In the genomic region with DNA sequence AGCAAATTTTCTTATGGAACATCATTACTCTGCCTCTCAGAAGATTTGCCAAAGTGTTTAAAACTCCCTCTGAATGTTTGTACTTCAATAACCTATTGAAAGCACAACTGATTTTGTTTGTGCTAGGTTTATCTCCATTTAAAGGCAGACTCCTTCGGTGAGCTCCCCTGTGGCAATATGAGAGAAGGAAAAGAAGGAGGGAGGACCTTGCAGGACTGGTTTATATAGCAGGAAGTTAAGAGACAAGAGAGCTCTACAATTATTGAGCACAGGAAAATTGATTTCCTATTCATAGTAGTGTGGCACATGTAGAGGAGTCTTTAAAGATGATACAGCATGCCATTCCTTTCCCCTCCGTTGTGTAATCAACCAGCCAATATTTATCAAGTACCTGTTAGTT, we compare ENCODE assay signal across 18 cellular contexts.
"Had no signal": no experiment of that assay in that cellular context is flagged by ENCODE, and none has a peak within 500 bp of the region (broad histone marks: within the 10 kb centered on the region; RNA-seq: fewer than 3 reads in every experiment).

No MANE protein-coding gene starts in this region.

- H3K4me1 Mint-ChIP-seq: activated naive CD4-positive, alpha-beta T cell treated with anti-CD3 and anti-CD28 coated beads, Interleukin-2, amount 50 U/mL, for 24 hours; nephron; T-helper 17 cell had no signal

- H3K9me3 ChIP-seq: lower lobe of right lung had no signal

- H3K9me3 Mint-ChIP-seq: activated naive CD4-positive, alpha-beta T cell treated with anti-CD3 and anti-CD28 coated beads, Interleukin-2, amount 50 U/mL, for 24 hours; activated T-cell treated with anti-CD3 and anti-CD28 coated beads, Interleukin-2, amount 50 U/mL, for 72 hours; nephron had no signal

- DNase-seq: activated CD4-positive, alpha-beta T cell treated with anti-CD3 and anti-CD28 coated beads for 1 hour; activated effector memory CD4-positive, alpha-beta T cell treated with anti-CD3 and anti-CD28 coated beads, Interleukin-2, amount 50 U/mL, for 16 hours; activated T-cell treated with anti-CD3 and anti-CD28 coated beads, Interleukin-2, amount 50 U/mL, for 72 hours; dermis blood vessel endothelial cell; effector memory CD4-positive, alpha-beta T cell; foreskin fibroblast; hypothalamus; lower lobe of right lung; occipital lobe; retina; stimulated activated CD4-positive, alpha-beta T cell treated with anti-CD3 and anti-CD28 coated beads, Interleukin-12 subunit alpha, Interleukin-12 subunit beta, amount 100 ng/mL, for 4 hours; stimulated activated CD4-positive, alpha-beta T cell treated with anti-CD3 and anti-CD28 coated beads, Interleukin-1b, Interleukin-23, amount 100 ng/mL, for 48 hours; stimulated activated CD8-positive, alpha-beta memory T cell treated with anti-CD3 and anti-CD28 coated beads, Interleukin-4, amount 100 ng/mL, for 48 hours; stimulated activated naive CD4-positive, alpha-beta T cell; T-helper 17 cell had no signal

- ATAC-seq: activated T-cell treated with anti-CD3 and anti-CD28 coated beads, Interleukin-2, amount 50 U/mL, for 72 hours; lower lobe of right lung; T-helper 17 cell had no signal

- H3K36me3 Mint-ChIP-seq: activated naive CD4-positive, alpha-beta T cell treated with anti-CD3 and anti-CD28 coated beads, Interleukin-2, amount 50 U/mL, for 24 hours had no signal

- H3K4me1 ChIP-seq: lower lobe of right lung had no signal

- H3K36me3 ChIP-seq: lower lobe of right lung had no signal

- H3K27me3 Mint-ChIP-seq: activated naive CD4-positive, alpha-beta T cell treated with anti-CD3 and anti-CD28 coated beads, Interleukin-2, amount 50 U/mL, for 24 hours; T-helper 17 cell had no signal

- H3K4me3 ChIP-seq: lower lobe of right lung had no signal

- H3K27ac ChIP-seq: lower lobe of right lung, VCaP had no signal

- H3K27ac Mint-ChIP-seq: activated naive CD4-positive, alpha-beta T cell treated with anti-CD3 and anti-CD28 coated beads, Interleukin-2, amount 50 U/mL, for 24 hours; activated T-cell treated with anti-CD3 and anti-CD28 coated beads, Interleukin-2, amount 50 U/mL, for 72 hours; nephron; T-helper 17 cell had no signal

- H3K4me3 Mint-ChIP-seq: activated naive CD4-positive, alpha-beta T cell treated with anti-CD3 and anti-CD28 coated beads, Interleukin-2, amount 50 U/mL, for 24 hours; activated T-cell treated with anti-CD3 and anti-CD28 coated beads, Interleukin-2, amount 50 U/mL, for 72 hours; nephron; T-helper 17 cell had no signal
